30 cellular contexts compared by ENCODE assay signal in genomic region chr3:32261545-32261944, GRCh38.
"Had no signal": no experiment of that assay in that cellular context is flagged by ENCODE, and none has a peak within 500 bp of the region (broad histone marks: within the 10 kb centered on the region; RNA-seq: fewer than 3 reads in every experiment).

No MANE protein-coding gene starts in this region.

- H3K4me3 ChIP-seq: left lung, lower lobe of right lung, pancreas, prostate gland, spleen, stomach, testis, thyroid gland, transverse colon, upper lobe of left lung, vagina had no signal

- H3K27ac ChIP-seq: left lung, lower lobe of right lung, pancreas, prostate gland, spleen, stomach, testis, thyroid gland, transverse colon, upper lobe of left lung, vagina had no signal

- H3K4me1 ChIP-seq: left lung, lower lobe of right lung, pancreas, prostate gland, spleen, stomach, testis, thyroid gland, transverse colon, vagina had no signal

- H3K27me3 ChIP-seq: left lung, pancreas, stomach, testis, thyroid gland, transverse colon, upper lobe of left lung, vagina had no signal

- H3K9me3 ChIP-seq: left lung, lower lobe of right lung, pancreas, prostate gland, spleen, stomach, testis, thyroid gland, transverse colon, upper lobe of left lung, vagina had no signal

- DNase-seq: hippocampal formation; kidney glomerular epithelial cell; left colon; left lung; lower lobe of right lung; mammary epithelial cell; mesenchymal stem cell; naive thymus-derived CD8-positive, alpha-beta T cell; nucleus accumbens; pancreas; posterior cingulate gyrus; retina; right cardiac atrium; small intestine; spleen; stimulated activated CD4-positive, alpha-beta T cell treated with anti-CD3 and anti-CD28 coated beads, Interleukin-1b, Interleukin-23, amount 100 ng/mL, for 48 hours; stimulated activated CD4-positive, alpha-beta T cell treated with anti-CD3 and anti-CD28 coated beads, Interleukin-2, amount 100 ng/mL, for 48 hours; stimulated activated CD4-positive, alpha-beta T cell treated with anti-CD3 and anti-CD28 coated beads, Interleukin-4, amount 100 ng/mL, for 4 hours; stimulated activated CD8-positive, alpha-beta memory T cell treated with anti-CD3 and anti-CD28 coated beads, Interleukin-4, amount 100 ng/mL, for 48 hours; stimulated activated naive CD8-positive, alpha-beta T cell treated with anti-CD3 and anti-CD28 coated beads, Interleukin-15, Interleukin-2, amounts not matched to agents 100 U/mL and 50 U/mL, for 24 hours; stomach; testis; thyroid gland; transverse colon; upper lobe of left lung had no signal

- FAIRE-seq: keratinocyte, pancreas, small intestine had no signal

- H3K36me3 ChIP-seq: left lung, lower lobe of right lung, pancreas, prostate gland, spleen, stomach, thyroid gland, transverse colon, vagina had no signal

- ATAC-seq: left colon; left lung; lower lobe of right lung; naive thymus-derived CD8-positive, alpha-beta T cell; pancreas; right cardiac atrium; sciatic nerve; stimulated activated memory B cell treated with anti-CD40 and anti-IgM and Interleukin-4, amounts not matched to agents 10 μg/mL and 1 μg/mL and 100 μg/mL, for 72 hours; stimulated activated naive CD8-positive, alpha-beta T cell treated with anti-CD3 and anti-CD28 coated beads, Interleukin-15, Interleukin-2, amounts not matched to agents 100 U/mL and 50 U/mL, for 24 hours had no signal
